In the genomic region with DNA sequence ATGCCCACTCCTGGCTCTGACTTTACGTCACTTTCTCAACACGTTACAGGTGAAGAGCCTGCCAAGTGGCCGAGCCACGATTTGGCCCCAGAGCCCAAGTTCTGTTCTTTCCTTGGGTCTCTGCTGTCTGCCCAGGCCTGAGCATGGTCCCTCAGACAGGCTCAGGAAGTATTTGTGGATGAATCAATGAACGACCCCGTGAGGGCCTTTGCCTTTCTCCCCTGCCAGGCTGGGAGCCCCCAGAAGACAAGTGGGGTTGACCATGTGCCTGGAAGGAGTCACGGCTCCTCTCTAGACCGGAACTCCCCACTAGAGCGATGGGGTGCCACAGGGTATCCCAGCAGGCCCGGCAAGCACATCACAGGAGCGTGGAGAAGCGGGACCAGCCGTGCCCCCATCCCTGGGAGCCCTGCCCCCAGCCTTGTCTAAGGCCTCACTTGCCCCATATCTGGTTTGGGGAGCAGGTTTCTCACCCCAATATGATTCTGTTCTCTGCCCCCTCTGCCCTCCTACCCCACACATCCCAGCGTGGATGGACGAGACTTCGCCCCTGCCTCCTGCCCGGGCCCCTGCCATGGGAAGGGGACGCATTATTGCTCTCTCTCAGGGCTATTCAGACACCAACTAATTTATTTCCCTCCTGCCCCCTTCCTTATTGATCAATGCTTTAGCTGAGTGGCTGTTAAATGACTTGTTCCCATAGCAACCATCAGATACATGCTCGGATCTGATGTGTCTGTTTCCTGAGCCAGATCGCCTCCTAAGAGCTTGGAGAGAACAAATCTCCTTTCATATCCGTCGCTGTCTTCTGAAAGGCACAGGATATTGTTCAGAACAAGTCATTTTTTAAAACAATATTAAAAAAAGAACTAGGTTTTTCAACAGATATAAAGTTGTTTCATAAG, we compare ENCODE assay signal across 16 cellular contexts.
DNase-seq lines count a peak whose midpoint lies in the region; ATAC-seq, FAIRE-seq and TF ChIP-seq lines count a peak whose summit lies in the region.
"Had no signal": no experiment of that assay in that cellular context is flagged by ENCODE, and none has a peak within 500 bp of the region (broad histone marks: within the 10 kb centered on the region; RNA-seq: fewer than 3 reads in every experiment).

No MANE protein-coding gene starts in this region.

- H4K8ac ChIP-seq in mesendoderm (ENCODE audit: low read depth, low read length): no peak overlapping the region

- no peaks in the 10 kb centered on the region for H3K9me3 ChIP-seq in SK-N-SH
- no peaks in the 10 kb centered on the region for H3K9me3 ChIP-seq in T-helper 17 cell (ENCODE audit: control insufficient read depth, low read length, poor library complexity, severe bottlenecking)

- no peaks in the 10 kb centered on the region for H4K20me1 ChIP-seq in SK-N-SH (ENCODE audit: insufficient read depth)

- H3F3A ChIP-seq in SK-N-SH (replicated peaks; ENCODE audit: insufficient read depth): no peaks in the 10 kb centered on the region

- H3K4me3 ChIP-seq in SK-N-SH (ENCODE audit: low read depth in 2 of 2, low read length in 1 of 2) (no peak overlapping the region), mesendoderm (ENCODE audit: low read length) (no peak overlapping the region)
- H3K4me3 ChIP-seq: GM23248 had no signal

- H3K18ac ChIP-seq in mesendoderm (ENCODE audit: low read length): no peak overlapping the region

- peak; percentile 30; the same call in 1 of the 2 replicates for TF ChIP-seq RAD21 in SK-N-SH (IDR thresholded peaks at IDR 0.05; ENCODE audit: low read length)

- no peaks in the 10 kb centered on the region for H3K79me2 ChIP-seq in SK-N-SH (ENCODE audit: insufficient read depth)
- H3K79me2 ChIP-seq in mesendoderm (ENCODE audit: control insufficient read depth, insufficient read depth, low read length): no peaks in the 10 kb centered on the region

- H3K27ac ChIP-seq in SK-N-SH (ENCODE audit: low read depth in 2 of 2, low read length in 1 of 2) (peak overlapping the region in 1 of 2 experiments; percentile 96; a peak in 2 of 4 replicates), mesendoderm (ENCODE audit: low read depth, low read length) (no peak overlapping the region)
- H3K27ac ChIP-seq: GM23248 had no signal

- H3K36me3 ChIP-seq in SK-N-SH (replicated peaks in 1 of 2; ENCODE audit: control insufficient read depth in 1 of 2, insufficient read depth in 2 of 2, low read length in 1 of 2) (no peaks in the 10 kb centered on the region), mesendoderm (ENCODE audit: control insufficient read depth, insufficient read depth, low read length) (no peaks in the 10 kb centered on the region)

- no peak overlapping the region for H3K4ac ChIP-seq in mesendoderm (ENCODE audit: low read depth, low read length)

- peak in 1 of 2 experiments; percentile 60; a peak in 1 of 4 replicates for TF ChIP-seq EP300 in SK-N-SH (IDR thresholded peaks at IDR 0.05; ENCODE audit: borderline replicate concordance in 1 of 2, low read depth in 1 of 2, low read length in 1 of 2)

- TF ChIP-seq CTCF in SK-N-SH (IDR thresholded peaks at IDR 0.05) (no peak), type B pancreatic cell (conservative IDR thresholded peaks at IDR 0.05) (no peak)

- TF ChIP-seq POLR2A in H54 (IDR thresholded peaks at IDR 0.05; ENCODE audit: low read depth, low read length): no peak

- no peak overlapping the region for H2AFZ ChIP-seq in SK-N-SH (ENCODE audit: low read depth)
- H2AFZ ChIP-seq: GM23248 had no signal

- H3K27me3 Mint-ChIP-seq in T-helper 17 cell: peaks cover 13% of the 10 kb centered on the region
- H3K27me3 Mint-ChIP-seq in type B pancreatic cell: peaks cover 10% of the 10 kb centered on the region

- 78% methylated on average over 18 of the region's 22 CpGs for WGBS in SK-N-SH (ENCODE audit: low lambda C conversion rate)
- no CpG with 5 or more reads among the region's 22 CpGs for WGBS in mesendoderm (ENCODE audit: extremely low coverage, insufficient coverage, low lambda C conversion rate)

- no peak overlapping the region for H3K4me2 ChIP-seq in SK-N-SH
- H3K4me2 ChIP-seq in mesendoderm (ENCODE audit: low read length): no peak overlapping the region

- FAIRE-seq in H54 (lab: Jason Lieb, UNC): no peak
- FAIRE-seq: GM18507 had no signal

- POLR2A ChIA-PET in SK-N-SH (lab: Yijun Ruan, JAX): interaction anchor here (0.8 to 1.3 kb wide), 2 partner anchors 847 to 1128 kb away, joined by 3 read pairs; no protein-coding TSS in a partner anchor

- H2BK120ac ChIP-seq in mesendoderm (ENCODE audit: low read depth, low read length): no peak overlapping the region

- no peak overlapping the region for H3K56ac ChIP-seq in mesendoderm (ENCODE audit: low read length)

- H3K4me1 ChIP-seq in SK-N-SH (ENCODE audit: control insufficient read depth in 1 of 2, insufficient read depth in 2 of 2, low read depth in 1 of 2, low read length in 1 of 2) (peaks cover 0 to 30% of the 10 kb centered on the region in 2 experiments; a peak in 2 of 4 replicates), mesendoderm (ENCODE audit: control insufficient read depth, low read depth, low read length) (no peaks in the 10 kb centered on the region)

- peaks cover 2% of the 10 kb centered on the region for H3K36me3 Mint-ChIP-seq in T-helper 17 cell (ENCODE audit: low read depth)
- no peaks in the 10 kb centered on the region for H3K36me3 Mint-ChIP-seq in type B pancreatic cell
- H3K36me3 Mint-ChIP-seq: CD8-positive, alpha-beta memory T cell had no signal

- no peak overlapping the region for H2AK5ac ChIP-seq in mesendoderm (ENCODE audit: low read length)

- H3K4me3 Mint-ChIP-seq in T-helper 17 cell (peak overlapping the region; percentile 7), type B pancreatic cell (peak overlapping the region; percentile 39)
- H3K4me3 Mint-ChIP-seq: CD8-positive, alpha-beta memory T cell; IgD-negative memory B cell had no signal

- CTCF ChIA-PET in SK-N-SH (lab: Yijun Ruan, JAX): interaction anchor here (1.1 to 4.8 kb wide), 9 partner anchors 10 to 1246 kb away, joined by 3 to 42 read pairs (median 4); no protein-coding TSS in a partner anchor

- H3K23ac ChIP-seq in mesendoderm (ENCODE audit: low read length): no peak overlapping the region

- H3K27ac Mint-ChIP-seq in T-helper 17 cell (no peak overlapping the region), type B pancreatic cell (peak overlapping the region; percentile 21)
- H3K27ac Mint-ChIP-seq: IgD-negative memory B cell had no signal

- ATAC-seq in SK-N-SH treated with all-trans-retinoic acid at 6 μM for 48 hours (no peak), T-helper 17 cell (no peak), HG03571 (IDR thresholded peaks at IDR 0.05; ENCODE audit: unreplicated experiment) (no peak)

- no peaks in the 10 kb centered on the region; the same call in 1 of the 2 replicates for H3K27me3 ChIP-seq in SK-N-SH (ENCODE audit: insufficient read depth)
- no peaks in the 10 kb centered on the region for H3K27me3 ChIP-seq in mesendoderm (ENCODE audit: insufficient read depth, low read length, poor library complexity)

- DNase-seq in SK-N-SH (peak; percentile 84), T-helper 17 cell (no peak), mesendoderm (peak; percentile 40), type B pancreatic cell (ENCODE audit: extremely low spot score, unreplicated experiment) (no peak), H54 (ENCODE audit: insufficient read length, low spot score) (no peak), AG08396 (ENCODE audit: low spot score) (no peak)
- DNase-seq: ACHN; Calu3; CD8-positive, alpha-beta memory T cell; DMS 273 treated with DMSO at 0.1 percent for 48 hours; GM23248; H7 had no signal

- no peak overlapping the region for H2BK5ac ChIP-seq in mesendoderm (ENCODE audit: low read length)

- H3K4me1 Mint-ChIP-seq in T-helper 17 cell (peaks cover 10% of the 10 kb centered on the region), type B pancreatic cell (ENCODE audit: unreplicated experiment) (peaks cover 30% of the 10 kb centered on the region)

- no peak overlapping the region for H4K5ac ChIP-seq in mesendoderm (ENCODE audit: low read length)

- no peaks in the 10 kb centered on the region for H3K79me1 ChIP-seq in mesendoderm (ENCODE audit: low read length)

- no peaks in the 10 kb centered on the region for H3K9me2 ChIP-seq in SK-N-SH

- no peak overlapping the region for H3K9ac ChIP-seq in SK-N-SH
- no peak overlapping the region for H3K9ac ChIP-seq in mesendoderm (ENCODE audit: low read length)
- H3K9ac ChIP-seq: GM23248 had no signal

- H2BK15ac ChIP-seq in mesendoderm (replicated peaks; ENCODE audit: low read depth): no peak overlapping the region

- H3K9me3 Mint-ChIP-seq in type B pancreatic cell: no peaks in the 10 kb centered on the region
- H3K9me3 Mint-ChIP-seq: CD8-positive, alpha-beta memory T cell; IgD-negative memory B cell had no signal

TF ChIP-seq in SK-N-SH, 30 proteins besides CTCF, POLR2A, EP300 and RAD21:
- TF ChIP-seq RXRA (IDR thresholded peaks at IDR 0.05; ENCODE audit: borderline replicate concordance, low read depth) (no peak), EZH2phosphoT487 (IDR thresholded peaks at IDR 0.05; ENCODE audit: borderline replicate concordance, low read depth) (no peak), YY1 (IDR thresholded peaks at IDR 0.05; ENCODE audit: low read depth) (no peak), RFX5 (IDR thresholded peaks at IDR 0.05; ENCODE audit: low read length) (0 out of 2 replicates have a peak, but pooled peaks have one; percentile 28), FOXJ3 (CRISPR knock-in tag; IDR thresholded peaks at IDR 0.05) (peak; percentile 75), TEAD4 (IDR thresholded peaks at IDR 0.05; ENCODE audit: borderline replicate concordance, insufficient read depth) (no peak), GATA2 (CRISPR knock-in tag; IDR thresholded peaks at IDR 0.05) (peak; percentile 89)

TF ChIP-seq in SK-N-SH treated with all-trans-retinoic acid at 6 μM for 48 hours, 23 proteins besides CTCF, POLR2A, EP300 and RAD21 (continues in another document):
- TF ChIP-seq ZNF70 (CRISPR knock-in tag; IDR thresholded peaks at IDR 0.05) (no peak), SNAI2 (CRISPR knock-in tag; IDR thresholded peaks at IDR 0.05) (no peak), ZFP30 (CRISPR knock-in tag; IDR thresholded peaks at IDR 0.05) (no peak)
- TF ChIP-seq, protein P1, sequence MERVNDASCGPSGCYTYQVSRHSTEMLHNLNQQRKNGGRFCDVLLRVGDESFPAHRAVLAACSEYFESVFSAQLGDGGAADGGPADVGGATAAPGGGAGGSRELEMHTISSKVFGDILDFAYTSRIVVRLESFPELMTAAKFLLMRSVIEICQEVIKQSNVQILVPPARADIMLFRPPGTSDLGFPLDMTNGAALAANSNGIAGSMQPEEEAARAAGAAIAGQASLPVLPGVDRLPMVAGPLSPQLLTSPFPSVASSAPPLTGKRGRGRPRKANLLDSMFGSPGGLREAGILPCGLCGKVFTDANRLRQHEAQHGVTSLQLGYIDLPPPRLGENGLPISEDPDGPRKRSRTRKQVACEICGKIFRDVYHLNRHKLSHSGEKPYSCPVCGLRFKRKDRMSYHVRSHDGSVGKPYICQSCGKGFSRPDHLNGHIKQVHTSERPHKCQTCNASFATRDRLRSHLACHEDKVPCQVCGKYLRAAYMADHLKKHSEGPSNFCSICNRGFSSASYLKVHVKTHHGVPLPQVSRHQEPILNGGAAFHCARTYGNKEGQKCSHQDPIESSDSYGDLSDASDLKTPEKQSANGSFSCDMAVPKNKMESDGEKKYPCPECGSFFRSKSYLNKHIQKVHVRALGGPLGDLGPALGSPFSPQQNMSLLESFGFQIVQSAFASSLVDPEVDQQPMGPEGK (CRISPR knock-in tag; IDR thresholded peaks at IDR 0.05; ENCODE audit: borderline replicate concordance): no peak

Comparison
In these comparisons a context has a peak if more than half of its experiments do, and no peak if none do; other contexts are left out.
1. DNase-seq: peak in SK-N-SH (single experiment) and mesendoderm (single experiment); none in T-helper 17 cell (0 of 3), type B pancreatic cell (single experiment), H54 (single experiment) and AG08396 (single experiment).